10 cellular contexts compared by ENCODE assay signal in genomic region chr1:36706416-36706815, GRCh38.
"Had no signal": no experiment of that assay in that cellular context is flagged by ENCODE, and none has a peak within 500 bp of the region (broad histone marks: within the 10 kb centered on the region; RNA-seq: fewer than 3 reads in every experiment).

No MANE protein-coding gene starts in this region.

- H3K9me3 ChIP-seq: breast epithelium, upper lobe of left lung had no signal

- H3K4me3 ChIP-seq: breast epithelium, upper lobe of left lung had no signal

- H3K36me3 ChIP-seq: breast epithelium, upper lobe of left lung had no signal

- H3K4me1 ChIP-seq: breast epithelium had no signal

- H3K27ac ChIP-seq: breast epithelium, upper lobe of left lung, VCaP had no signal

- ATAC-seq: activated CD4-positive, alpha-beta T cell treated with anti-CD3 and anti-CD28 coated beads for 36 hours; stimulated activated naive CD8-positive, alpha-beta T cell treated with anti-CD3 and anti-CD28 coated beads, Interleukin-15, Interleukin-2, amounts not matched to agents 100 U/mL and 50 U/mL, for 24 hours had no signal

- H3K27me3 ChIP-seq: upper lobe of left lung had no signal

- DNase-seq: activated CD4-positive, alpha-beta memory T cell treated with anti-CD3 and anti-CD28 coated beads, Interleukin-2, amount 10 ng/mL, durations not matched to agents 7 days and 5 days; activated CD4-positive, alpha-beta T cell treated with anti-CD3 and anti-CD28 coated beads for 36 hours; aorta; erythroblast; kidney glomerular epithelial cell; stimulated activated CD4-positive, alpha-beta T cell treated with anti-CD3 and anti-CD28 coated beads, Interleukin-2, amount 100 ng/mL, for 48 hours; stimulated activated naive CD8-positive, alpha-beta T cell treated with anti-CD3 and anti-CD28 coated beads, Interleukin-15, Interleukin-2, amounts not matched to agents 100 U/mL and 50 U/mL, for 24 hours had no signal
